ENCODE assay signal across 8 cellular contexts in genomic region chr19:45927565-45928261, GRCh38. TPM values are rescaled to one million over a fixed set of nuclear protein-coding genes. Genes with fewer than 3 reads are reported as not detected.
DNase-seq lines count a peak whose midpoint lies in the region; ATAC-seq and TF ChIP-seq lines count a peak whose summit lies in the region.

No MANE protein-coding gene starts in this region.

- H3K27ac ChIP-seq in Karpas-422 (ENCODE audit: low read length) (no peak overlapping the region), PC-3 (ENCODE audit: low read length) (no peak overlapping the region)

- CTCF ChIA-PET in PC-3 (lab: Charles Lee), result interaction anchor here (0.6 kb wide), 1 partner anchor 877 kb away, joined by 4 read pairs; no protein-coding TSS in a partner anchor

- H3K4me2 ChIP-seq in Karpas-422 (ENCODE audit: low read depth, low read length, poor library complexity, severe bottlenecking) (peak overlapping the region; percentile 83), PC-3 (ENCODE audit: low read length) (peak overlapping the region; percentile 70)

- intact Hi-C loops in PC-3 (cut with micrococcal nuclease), result loop anchor here (2.0 to 10.0 kb wide), 2 partner anchors 25 to 67 kb away; partner anchors contain the start of genes CCDC61 and MYPOP

- peaks cover 6% of the 10 kb centered on the region for H3K4me1 Mint-ChIP-seq in nephron progenitor cell

- no peaks in the 10 kb centered on the region for H3K9me3 ChIP-seq in Karpas-422 (ENCODE audit: low read length)
- no peaks in the 10 kb centered on the region for H3K9me3 ChIP-seq in PC-3 (ENCODE audit: low read length)

- H3K9ac ChIP-seq in Karpas-422 (ENCODE audit: low read length), result peak overlapping the region; percentile 69
- H3K9ac ChIP-seq in PC-3 (ENCODE audit: low read length), result peak overlapping the region; percentile 46

- H3K4me3 Mint-ChIP-seq in nephron progenitor cell, result peak overlapping the region; percentile 34

- H3K79me2 ChIP-seq in Karpas-422 (ENCODE audit: low read length), result no peaks in the 10 kb centered on the region
- H3K79me2 ChIP-seq in PC-3 (ENCODE audit: low read length), result no peaks in the 10 kb centered on the region

- TF ChIP-seq CTCF in AG09309 (IDR thresholded peaks at IDR 0.05; ENCODE audit: control insufficient read depth, insufficient read depth, low read depth, low read length, missing control alignments) (no peak), PC-3 (conservative IDR thresholded peaks at IDR 0.05; ENCODE audit: low read depth, low read length) (peak; percentile 28; the same call in 1 of the 2 replicates), nephron progenitor cell (IDR thresholded peaks at IDR 0.05) (no peak)

- POLR2A ChIA-PET in PC-3 (lab: Charles Lee; ENCODE audit: unreplicated experiment), result no interaction called here

- H3K9me2 ChIP-seq in Karpas-422 (replicated peaks; ENCODE audit: insufficient read depth, low read length), result no peaks in the 10 kb centered on the region
- no peaks in the 10 kb centered on the region for H3K9me2 ChIP-seq in PC-3 (replicated peaks; ENCODE audit: low read length)

- H2AFZ ChIP-seq in Karpas-422 (ENCODE audit: low read length) (peak overlapping the region; percentile 47; the same call in 1 of the 2 replicates), PC-3 (ENCODE audit: low read length) (peak overlapping the region; percentile 74)

- H3K4me3 ChIP-seq in AG09309 (ENCODE audit: control insufficient read depth, low read depth, low read length) (no peak overlapping the region; the same call in 1 of the 2 replicates), Karpas-422 (ENCODE audit: low read length) (peak overlapping the region; percentile 63), PC-3 (ENCODE audit: low read length) (peak overlapping the region; percentile 61)

- H3K27ac Mint-ChIP-seq in nephron progenitor cell, result no peak overlapping the region

- no peaks in the 10 kb centered on the region for H3K27me3 ChIP-seq in Karpas-422 (ENCODE audit: low read length)
- H3K27me3 ChIP-seq in PC-3 (ENCODE audit: low read length), result no peaks in the 10 kb centered on the region

- BruUV-seq in PC-3 (replicated peaks; lab: Mats Ljungman, UMichigan), result no TSS peak

- ATAC-seq in GM18909 (IDR thresholded peaks at IDR 0.05; ENCODE audit: poor library complexity, unreplicated experiment) (peak; percentile 61), PC-3 (peak; percentile 99)
- ATAC-seq in stimulated activated naive CD8-positive, alpha-beta T cell treated with anti-CD3 and anti-CD28 coated beads, Interleukin-15, Interleukin-2, amounts not matched to agents 100 U/mL and 50 U/mL, for 24 hours, result peak; percentile 97

- no peaks in the 10 kb centered on the region for H3K36me3 Mint-ChIP-seq in nephron progenitor cell (ENCODE audit: low read depth)

- H4K20me1 ChIP-seq in Karpas-422 (ENCODE audit: insufficient read depth, low read depth, low read length), result no peaks in the 10 kb centered on the region
- H4K20me1 ChIP-seq in PC-3 (ENCODE audit: low read length), result no peaks in the 10 kb centered on the region

- peaks cover 3% of the 10 kb centered on the region for H3K9me3 Mint-ChIP-seq in nephron progenitor cell

- peaks cover 65% of the 10 kb centered on the region for H3K27me3 Mint-ChIP-seq in nephron progenitor cell (ENCODE audit: low read depth, poor library complexity)

- DNase-seq in AG09309 (ENCODE audit: low read depth) (peak; percentile 37), Karpas-422 (peak; percentile 98), PC-3 (peak; percentile 95), activated T-cell treated with anti-CD3 and anti-CD28 coated beads for 48 hours (ENCODE audit: low read depth) (peak; percentile 80), fibroblast of peridontal ligament (ENCODE audit: extremely low read depth) (peak; percentile 80), nephron progenitor cell (peak; percentile 96)
- peak; percentile 85 for DNase-seq in stimulated activated naive CD8-positive, alpha-beta T cell treated with anti-CD3 and anti-CD28 coated beads, Interleukin-15, Interleukin-2, amounts not matched to agents 100 U/mL and 50 U/mL, for 24 hours

- H3F3A ChIP-seq in PC-3 (ENCODE audit: low read length, unreplicated experiment), result no peaks in the 10 kb centered on the region

- H3K36me3 ChIP-seq in Karpas-422 (ENCODE audit: insufficient read depth, low read length), result no peaks in the 10 kb centered on the region
- H3K36me3 ChIP-seq in PC-3 (ENCODE audit: low read depth, low read length), result no peaks in the 10 kb centered on the region

- peaks cover 6% of the 10 kb centered on the region for H3K4me1 ChIP-seq in Karpas-422 (ENCODE audit: low read length)
- peaks cover 5% of the 10 kb centered on the region for H3K4me1 ChIP-seq in PC-3 (ENCODE audit: insufficient read depth, low read length)

RNA-seq across cellular contexts. Expression of gene NANOS2, which starts 13.1 kb away (rescaled TPM):
- total RNA-seq in Karpas-422 (2014; rRNA removed; shearing (Covaris generic); ENCODE audit: low replicate concordance), result not detected in 2 replicates
- total RNA-seq in PC-3 (2014; rRNA removed), result not detected in 2 replicates

RNA-seq across cellular contexts. Expression of gene MYPOP, which starts 25.3 kb away (rescaled TPM):
- 5.3 and 6.8 TPM in 2 replicates for total RNA-seq in Karpas-422 (2014; rRNA removed; shearing (Covaris generic); ENCODE audit: low replicate concordance)
- total RNA-seq in PC-3 (2014; rRNA removed), result 5.4 and 12.0 TPM in 2 replicates

RNA-seq across cellular contexts. Expression of gene IRF2BP1, which starts 41.8 kb away (rescaled TPM):
- total RNA-seq in Karpas-422 (2014; rRNA removed; shearing (Covaris generic); ENCODE audit: low replicate concordance), result 21.1 and 65.1 TPM in 2 replicates
- total RNA-seq in PC-3 (2014; rRNA removed), result 31.5 and 38.6 TPM in 2 replicates

RNA-seq across cellular contexts. Expression of gene NOVA2, which starts 46.0 kb away (rescaled TPM):
- 0.07 TPM in 1 of 2 replicates, not detected in the other for total RNA-seq in Karpas-422 (2014; rRNA removed; shearing (Covaris generic); ENCODE audit: low replicate concordance)
- total RNA-seq in PC-3 (2014; rRNA removed), result 0.06 TPM in 1 of 2 replicates, not detected in the other

Comparison
In these comparisons a context has a peak if more than half of its experiments do, and no peak if none do; other contexts are left out.
1. DNase-seq: peak in every context shown above with its lines; median percentile 98 in Karpas-422; 96 in nephron progenitor cell; 95 in PC-3; 85 in stimulated activated naive CD8-positive, alpha-beta T cell treated with anti-CD3 and anti-CD28 coated beads, Interleukin-15, Interleukin-2, amounts not matched to agents 100 U/mL and 50 U/mL, for 24 hours; 80 in activated T-cell treated with anti-CD3 and anti-CD28 coated beads for 48 hours; 80 in fibroblast of peridontal ligament; 37 in AG09309.